22 cellular contexts compared by ENCODE assay signal in genomic region chr12:41076114-41076513, GRCh38.
"Had no signal": no experiment of that assay in that cellular context is flagged by ENCODE, and none has a peak within 500 bp of the region (broad histone marks: within the 10 kb centered on the region; RNA-seq: fewer than 3 reads in every experiment).

No MANE protein-coding gene starts in this region.

- DNase-seq: Karpas-422; KG1; MM.1S; NCI-H1092 treated with DMSO at 0.1 percent for 48 hours; NCI-H1436; NCI-H187; NCI-H2029; NCI-H2081 treated with DMSO at 0.1 percent for 48 hours; NCI-H226; NCI-H446; NCI-H510A; NCI-H524 treated with DMSO at 0.1 percent for 48 hours; NCI-H69; NCI-H774; NK-92 treated with Interleukin-12 subunit alpha and Interleukin-12 subunit beta, amount 100 ng/mL, for 24 hours; PC-9; Peyer's patch; SHP77 treated with DMSO at 0.1 percent for 48 hours had no signal

- H3K27me3 ChIP-seq: Peyer's patch, SJCRH30 had no signal

- H3K4me1 ChIP-seq: Peyer's patch had no signal

- H3K9me3 ChIP-seq: Peyer's patch, SJCRH30 had no signal

- H3K4me2 ChIP-seq: PC-9 had no signal

- H3K4me3 ChIP-seq: PC-9, Peyer's patch, SJCRH30 had no signal

- H2AFZ ChIP-seq: PC-9 had no signal

- H3K27ac ChIP-seq: HL-60, PC-9, Peyer's patch, SJCRH30 had no signal

- H3K36me3 ChIP-seq: Peyer's patch, SJCRH30 had no signal

- ATAC-seq: Right ventricle myocardium inferior, SK-N-SH treated with all-trans-retinoic acid at 6 μM for 48 hours had no signal
